ENCODE assay signal across 1 cellular context in genomic region chr7:129611246-129612111, GRCh38.
TF ChIP-seq lines count a peak whose summit lies in the region.

NRF1 (plus strand) TSS chr7:129611720; CDS start chr7:129657352, 45,632 bp downstream.

TF ChIP-seq in HepG2, 621 proteins besides CTCF, POLR2A, EP300 and RAD21 (continued from another document and continues in another):
- TF ChIP-seq, protein P1, sequence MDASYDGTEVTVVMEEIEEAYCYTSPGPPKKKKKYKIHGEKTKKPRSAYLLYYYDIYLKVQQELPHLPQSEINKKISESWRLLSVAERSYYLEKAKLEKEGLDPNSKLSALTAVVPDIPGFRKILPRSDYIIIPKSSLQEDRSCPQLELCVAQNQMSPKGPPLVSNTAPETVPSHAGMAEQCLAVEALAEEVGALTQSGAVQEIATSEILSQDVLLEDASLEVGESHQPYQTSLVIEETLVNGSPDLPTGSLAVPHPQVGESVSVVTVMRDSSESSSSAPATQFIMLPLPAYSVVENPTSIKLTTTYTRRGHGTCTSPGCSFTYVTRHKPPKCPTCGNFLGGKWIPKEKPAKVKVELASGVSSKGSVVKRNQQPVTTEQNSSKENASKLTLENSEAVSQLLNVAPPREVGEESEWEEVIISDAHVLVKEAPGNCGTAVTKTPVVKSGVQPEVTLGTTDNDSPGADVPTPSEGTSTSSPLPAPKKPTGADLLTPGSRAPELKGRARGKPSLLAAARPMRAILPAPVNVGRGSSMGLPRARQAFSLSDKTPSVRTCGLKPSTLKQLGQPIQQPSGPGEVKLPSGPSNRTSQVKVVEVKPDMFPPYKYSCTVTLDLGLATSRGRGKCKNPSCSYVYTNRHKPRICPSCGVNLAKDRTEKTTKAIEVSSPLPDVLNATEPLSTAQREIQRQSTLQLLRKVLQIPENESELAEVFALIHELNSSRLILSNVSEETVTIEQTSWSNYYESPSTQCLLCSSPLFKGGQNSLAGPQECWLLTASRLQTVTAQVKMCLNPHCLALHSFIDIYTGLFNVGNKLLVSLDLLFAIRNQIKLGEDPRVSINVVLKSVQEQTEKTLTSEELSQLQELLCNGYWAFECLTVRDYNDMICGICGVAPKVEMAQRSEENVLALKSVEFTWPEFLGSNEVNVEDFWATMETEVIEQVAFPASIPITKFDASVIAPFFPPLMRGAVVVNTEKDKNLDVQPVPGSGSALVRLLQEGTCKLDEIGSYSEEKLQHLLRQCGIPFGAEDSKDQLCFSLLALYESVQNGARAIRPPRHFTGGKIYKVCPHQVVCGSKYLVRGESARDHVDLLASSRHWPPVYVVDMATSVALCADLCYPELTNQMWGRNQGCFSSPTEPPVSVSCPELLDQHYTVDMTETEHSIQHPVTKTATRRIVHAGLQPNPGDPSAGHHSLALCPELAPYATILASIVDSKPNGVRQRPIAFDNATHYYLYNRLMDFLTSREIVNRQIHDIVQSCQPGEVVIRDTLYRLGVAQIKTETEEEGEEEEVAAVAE (CRISPR knock-in tag; IDR thresholded peaks at IDR 0.05; ENCODE audit: borderline replicate concordance): no peak
- TF ChIP-seq GZF1 (CRISPR knock-in tag; IDR thresholded peaks at IDR 0.05) (no peak), ZBTB2 (CRISPR knock-in tag; IDR thresholded peaks at IDR 0.05; ENCODE audit: low read depth) (peak; percentile 82), EEA1 (CRISPR knock-in tag; IDR thresholded peaks at IDR 0.05; ENCODE audit: borderline replicate concordance) (0 out of 2 replicates have a peak, but pooled peaks have one; percentile 56), NRL (CRISPR knock-in tag; IDR thresholded peaks at IDR 0.05; ENCODE audit: borderline replicate concordance) (peak; percentile 77), ZNF776 (CRISPR knock-in tag; IDR thresholded peaks at IDR 0.05) (peak; percentile 46; the same call in 1 of the 2 replicates), ATF7-NPFF (CRISPR knock-in tag; IDR thresholded peaks at IDR 0.05; ENCODE audit: low read depth) (peak; percentile 95), BRD4 (CRISPR knock-in tag; IDR thresholded peaks at IDR 0.05) (peak; percentile 92), ZNF770 (CRISPR knock-in tag; IDR thresholded peaks at IDR 0.05) (peak; percentile 63), PRDM4 (CRISPR knock-in tag; IDR thresholded peaks at IDR 0.05; ENCODE audit: borderline replicate concordance) (no peak), ZFX (CRISPR knock-in tag; IDR thresholded peaks at IDR 0.05; ENCODE audit: low read depth) (peak; percentile 95), NCOA1 (CRISPR knock-in tag; IDR thresholded peaks at IDR 0.05) (peak; percentile 49; the same call in 1 of the 2 replicates), CAMTA2 (CRISPR knock-in tag; IDR thresholded peaks at IDR 0.05; ENCODE audit: borderline replicate concordance) (0 out of 2 replicates have a peak, but pooled peaks have one; percentile 74), ZNF687 (CRISPR knock-in tag; IDR thresholded peaks at IDR 0.05) (peak; percentile 94), ZNF598 (CRISPR knock-in tag; IDR thresholded peaks at IDR 0.05; ENCODE audit: borderline replicate concordance) (peak; percentile 44; the same call in 1 of the 2 replicates), ZNF772 (CRISPR knock-in tag; IDR thresholded peaks at IDR 0.05) (peak; percentile 93; the same call in 1 of the 2 replicates), JARID2 (CRISPR knock-in tag; IDR thresholded peaks at IDR 0.05; ENCODE audit: insufficient replicate concordance) (no peak), ZNF737 (CRISPR knock-in tag; IDR thresholded peaks at IDR 0.05; ENCODE audit: borderline replicate concordance) (0 out of 2 replicates have a peak, but pooled peaks have one; percentile 32), RBM22 (optimal IDR thresholded peaks at IDR 0.05; ENCODE audit: low read length) (peak; percentile 28), ZNF670 (CRISPR knock-in tag; IDR thresholded peaks at IDR 0.05; ENCODE audit: borderline replicate concordance) (peak; percentile 38; the same call in 1 of the 2 replicates), SOX13 (IDR thresholded peaks at IDR 0.05) (no peak), SOX13 (CRISPR knock-in tag; conservative IDR thresholded peaks at IDR 0.05 in 1 of 2, IDR thresholded peaks at IDR 0.05 in 1 of 2) (0 out of 4 replicates have a peak, but pooled peaks of 1 of the 2 experiments have one; percentile 6), ZFP36L2 (CRISPR knock-in tag; IDR thresholded peaks at IDR 0.05) (no peak), HNRNPUL1 (IDR thresholded peaks at IDR 0.05; ENCODE audit: low read depth, low read length) (no peak; the same call in 1 of the 2 replicates), HCFC1 (IDR thresholded peaks at IDR 0.05; ENCODE audit: low read depth, low read length) (no peak; the same call in 1 of the 2 replicates)
- TF ChIP-seq, protein P2, sequence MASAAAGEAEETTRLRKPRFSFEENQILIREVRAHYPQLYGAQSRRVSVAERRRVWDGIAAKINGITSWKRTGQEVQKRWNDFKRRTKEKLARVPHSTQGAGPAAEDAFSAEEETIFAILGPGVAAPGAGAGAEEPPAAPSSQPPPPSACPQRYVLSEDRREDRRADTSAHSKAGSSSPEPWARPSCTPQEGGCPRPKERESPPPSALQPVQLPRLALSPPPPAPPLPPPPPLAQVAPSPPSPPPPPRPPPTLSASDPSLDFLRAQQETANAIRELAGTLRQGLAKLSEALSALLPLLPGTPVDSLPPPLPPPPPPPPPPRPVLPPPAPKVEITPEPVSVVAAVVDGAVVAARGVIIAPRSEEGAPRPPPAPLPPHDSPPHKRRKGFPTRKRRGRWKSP (CRISPR knock-in tag; IDR thresholded peaks at IDR 0.05): peak; percentile 92
- TF ChIP-seq, protein P3, sequence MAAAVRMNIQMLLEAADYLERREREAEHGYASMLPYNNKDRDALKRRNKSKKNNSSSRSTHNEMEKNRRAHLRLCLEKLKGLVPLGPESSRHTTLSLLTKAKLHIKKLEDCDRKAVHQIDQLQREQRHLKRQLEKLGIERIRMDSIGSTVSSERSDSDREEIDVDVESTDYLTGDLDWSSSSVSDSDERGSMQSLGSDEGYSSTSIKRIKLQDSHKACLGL (CRISPR knock-in tag; IDR thresholded peaks at IDR 0.05): peak; percentile 79; the same call in 1 of the 2 replicates
- TF ChIP-seq, protein P4, sequence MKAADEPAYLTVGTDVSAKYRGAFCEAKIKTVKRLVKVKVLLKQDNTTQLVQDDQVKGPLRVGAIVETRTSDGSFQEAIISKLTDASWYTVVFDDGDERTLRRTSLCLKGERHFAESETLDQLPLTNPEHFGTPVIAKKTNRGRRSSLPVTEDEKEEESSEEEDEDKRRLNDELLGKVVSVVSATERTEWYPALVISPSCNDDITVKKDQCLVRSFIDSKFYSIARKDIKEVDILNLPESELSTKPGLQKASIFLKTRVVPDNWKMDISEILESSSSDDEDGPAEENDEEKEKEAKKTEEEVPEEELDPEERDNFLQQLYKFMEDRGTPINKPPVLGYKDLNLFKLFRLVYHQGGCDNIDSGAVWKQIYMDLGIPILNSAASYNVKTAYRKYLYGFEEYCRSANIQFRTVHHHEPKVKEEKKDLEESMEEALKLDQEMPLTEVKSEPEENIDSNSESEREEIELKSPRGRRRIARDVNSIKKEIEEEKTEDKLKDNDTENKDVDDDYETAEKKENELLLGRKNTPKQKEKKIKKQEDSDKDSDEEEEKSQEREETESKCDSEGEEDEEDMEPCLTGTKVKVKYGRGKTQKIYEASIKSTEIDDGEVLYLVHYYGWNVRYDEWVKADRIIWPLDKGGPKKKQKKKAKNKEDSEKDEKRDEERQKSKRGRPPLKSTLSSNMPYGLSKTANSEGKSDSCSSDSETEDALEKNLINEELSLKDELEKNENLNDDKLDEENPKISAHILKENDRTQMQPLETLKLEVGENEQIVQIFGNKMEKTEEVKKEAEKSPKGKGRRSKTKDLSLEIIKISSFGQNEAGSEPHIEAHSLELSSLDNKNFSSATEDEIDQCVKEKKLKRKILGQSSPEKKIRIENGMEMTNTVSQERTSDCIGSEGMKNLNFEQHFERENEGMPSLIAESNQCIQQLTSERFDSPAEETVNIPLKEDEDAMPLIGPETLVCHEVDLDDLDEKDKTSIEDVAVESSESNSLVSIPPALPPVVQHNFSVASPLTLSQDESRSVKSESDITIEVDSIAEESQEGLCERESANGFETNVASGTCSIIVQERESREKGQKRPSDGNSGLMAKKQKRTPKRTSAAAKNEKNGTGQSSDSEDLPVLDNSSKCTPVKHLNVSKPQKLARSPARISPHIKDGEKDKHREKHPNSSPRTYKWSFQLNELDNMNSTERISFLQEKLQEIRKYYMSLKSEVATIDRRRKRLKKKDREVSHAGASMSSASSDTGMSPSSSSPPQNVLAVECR (CRISPR knock-in tag; IDR thresholded peaks at IDR 0.05; ENCODE audit: borderline replicate concordance): peak; percentile 91
- TF ChIP-seq, protein P5, sequence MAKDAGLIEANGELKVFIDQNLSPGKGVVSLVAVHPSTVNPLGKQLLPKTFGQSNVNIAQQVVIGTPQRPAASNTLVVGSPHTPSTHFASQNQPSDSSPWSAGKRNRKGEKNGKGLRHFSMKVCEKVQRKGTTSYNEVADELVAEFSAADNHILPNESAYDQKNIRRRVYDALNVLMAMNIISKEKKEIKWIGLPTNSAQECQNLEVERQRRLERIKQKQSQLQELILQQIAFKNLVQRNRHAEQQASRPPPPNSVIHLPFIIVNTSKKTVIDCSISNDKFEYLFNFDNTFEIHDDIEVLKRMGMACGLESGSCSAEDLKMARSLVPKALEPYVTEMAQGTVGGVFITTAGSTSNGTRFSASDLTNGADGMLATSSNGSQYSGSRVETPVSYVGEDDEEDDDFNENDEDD (CRISPR knock-in tag; IDR thresholded peaks at IDR 0.05; ENCODE audit: borderline replicate concordance): peak; percentile 82
